ENCODE assay signal across 9 cellular contexts in genomic region chr22:41845380-41846267, GRCh38. TPM values are rescaled to one million over a fixed set of nuclear protein-coding genes. Genes with fewer than 3 reads are reported as not detected.
A peak's percentile ranks its signal among the peaks of the same experiment; 100 is the strongest.
DNase-seq lines count a peak whose midpoint lies in the region; ATAC-seq lines count a peak whose summit lies in the region.
"Had no signal": no experiment of that assay in that cellular context is flagged by ENCODE, and none has a peak within 500 bp of the region (broad histone marks: within the 10 kb centered on the region; RNA-seq: fewer than 3 reads in every experiment).

No MANE protein-coding gene starts in this region.

- ATAC-seq in right cardiac atrium: peak in 1 of 2 donors; percentile 33
- no peak for ATAC-seq in Right ventricle myocardium inferior
- ATAC-seq in activated T-helper 17 cell treated with anti-CD3 and anti-CD28 coated beads, Interleukin-2, amount 50 U/mL, for 72 hours (replicated peaks): no peak
- ATAC-seq in memory B cell (ENCODE audit: low read depth): no peak
- no peak for ATAC-seq in HG02870 (IDR thresholded peaks at IDR 0.05; ENCODE audit: unreplicated experiment)

- 35% methylated on average over 4 of the region's 4 CpGs for WGBS in right cardiac atrium

- no peaks in the 10 kb centered on the region for H3K9me3 Mint-ChIP-seq in activated T-helper 17 cell treated with anti-CD3 and anti-CD28 coated beads, Interleukin-2, amount 50 U/mL, for 72 hours
- H3K9me3 Mint-ChIP-seq in memory B cell: no peaks in the 10 kb centered on the region

- no peaks in the 10 kb centered on the region for H3K27me3 Mint-ChIP-seq in activated T-helper 17 cell treated with anti-CD3 and anti-CD28 coated beads, Interleukin-2, amount 50 U/mL, for 72 hours
- no peaks in the 10 kb centered on the region for H3K27me3 Mint-ChIP-seq in memory B cell

- no peak overlapping the region for H3K4me3 ChIP-seq in right cardiac atrium (ENCODE audit: low read length)

- peaks cover 78% of the 10 kb centered on the region for H3K36me3 Mint-ChIP-seq in activated T-helper 17 cell treated with anti-CD3 and anti-CD28 coated beads, Interleukin-2, amount 50 U/mL, for 72 hours (ENCODE audit: low read depth)
- peaks cover 3% of the 10 kb centered on the region for H3K36me3 Mint-ChIP-seq in memory B cell

- DNase-seq in right cardiac atrium (no peak), Right ventricle myocardium inferior (ENCODE audit: missing footprints) (no peak), memory B cell (ENCODE audit: low spot score in 2 of 2) (no peak), NCI-H2196 treated with DMSO at 0.1 percent for 48 hours (lab: John Stamatoyannopoulos, UW; ENCODE audit: unreplicated experiment) (no peak)
- no peak for DNase-seq in stimulated activated CD4-positive, alpha-beta T cell treated with anti-CD3 and anti-CD28 coated beads, Interleukin-15, amount 100 ng/mL, for 24 hours
- DNase-seq in central memory CD4-positive, alpha-beta T cell: no peak
- DNase-seq: AML-193 had no signal

- peak overlapping the region; percentile 8 for H3K4me3 Mint-ChIP-seq in activated T-helper 17 cell treated with anti-CD3 and anti-CD28 coated beads, Interleukin-2, amount 50 U/mL, for 72 hours
- no peak overlapping the region for H3K4me3 Mint-ChIP-seq in memory B cell

- no peaks in the 10 kb centered on the region for H3K9me3 ChIP-seq in right cardiac atrium (ENCODE audit: control insufficient read depth, low read length)

- H3K4me1 ChIP-seq in right cardiac atrium (ENCODE audit: control insufficient read depth, insufficient read depth, low read length): peaks cover 19% of the 10 kb centered on the region

- no peaks in the 10 kb centered on the region for H3K27me3 ChIP-seq in right cardiac atrium (ENCODE audit: control insufficient read depth, insufficient read depth)

- intact Hi-C loops in right cardiac atrium (cut with DNase I) (no loop called here), Right ventricle myocardium inferior (cut with DNase I) (no loop called here)

- peak overlapping the region; percentile 43 for H3K27ac ChIP-seq in right cardiac atrium (ENCODE audit: low read length)

- H3K4me1 Mint-ChIP-seq in activated T-helper 17 cell treated with anti-CD3 and anti-CD28 coated beads, Interleukin-2, amount 50 U/mL, for 72 hours: peaks cover 40% of the 10 kb centered on the region
- peaks cover 44% of the 10 kb centered on the region for H3K4me1 Mint-ChIP-seq in memory B cell

- peak overlapping the region; percentile 92 for H3K27ac Mint-ChIP-seq in activated T-helper 17 cell treated with anti-CD3 and anti-CD28 coated beads, Interleukin-2, amount 50 U/mL, for 72 hours
- peak overlapping the region; percentile 80 for H3K27ac Mint-ChIP-seq in memory B cell

RNA-seq across cellular contexts. Expression of gene SREBF2, which starts 12.7 kb away (rescaled TPM):
- 100 to 1,000 TPM in 2 of 4 donors, 10 to 100 TPM in 2; 77.8 to 119 (median 106) TPM for total RNA-seq in right cardiac atrium
- polyA plus RNA-seq in right cardiac atrium: 71.2 TPM
- total RNA-seq in Right ventricle myocardium inferior: 75.5 TPM
- 100 to 1,000 TPM; 126 to 162 TPM for total RNA-seq in activated T-helper 17 cell treated with anti-CD3 and anti-CD28 coated beads, Interleukin-2, amount 50 U/mL, for 72 hours

RNA-seq across cellular contexts. Expression of gene CCDC134, which starts 45.1 kb away (rescaled TPM):
- total RNA-seq in right cardiac atrium (1 to 10 TPM; 4.1 to 6.6 (median 5.1) TPM), Right ventricle myocardium inferior (4.1 TPM)
- polyA plus RNA-seq in right cardiac atrium: 2.2 TPM
- total RNA-seq in activated T-helper 17 cell treated with anti-CD3 and anti-CD28 coated beads, Interleukin-2, amount 50 U/mL, for 72 hours: 10 to 100 TPM; 21.6 to 22.3 TPM
